1 cellular context compared by ENCODE assay signal in the genomic region with DNA sequence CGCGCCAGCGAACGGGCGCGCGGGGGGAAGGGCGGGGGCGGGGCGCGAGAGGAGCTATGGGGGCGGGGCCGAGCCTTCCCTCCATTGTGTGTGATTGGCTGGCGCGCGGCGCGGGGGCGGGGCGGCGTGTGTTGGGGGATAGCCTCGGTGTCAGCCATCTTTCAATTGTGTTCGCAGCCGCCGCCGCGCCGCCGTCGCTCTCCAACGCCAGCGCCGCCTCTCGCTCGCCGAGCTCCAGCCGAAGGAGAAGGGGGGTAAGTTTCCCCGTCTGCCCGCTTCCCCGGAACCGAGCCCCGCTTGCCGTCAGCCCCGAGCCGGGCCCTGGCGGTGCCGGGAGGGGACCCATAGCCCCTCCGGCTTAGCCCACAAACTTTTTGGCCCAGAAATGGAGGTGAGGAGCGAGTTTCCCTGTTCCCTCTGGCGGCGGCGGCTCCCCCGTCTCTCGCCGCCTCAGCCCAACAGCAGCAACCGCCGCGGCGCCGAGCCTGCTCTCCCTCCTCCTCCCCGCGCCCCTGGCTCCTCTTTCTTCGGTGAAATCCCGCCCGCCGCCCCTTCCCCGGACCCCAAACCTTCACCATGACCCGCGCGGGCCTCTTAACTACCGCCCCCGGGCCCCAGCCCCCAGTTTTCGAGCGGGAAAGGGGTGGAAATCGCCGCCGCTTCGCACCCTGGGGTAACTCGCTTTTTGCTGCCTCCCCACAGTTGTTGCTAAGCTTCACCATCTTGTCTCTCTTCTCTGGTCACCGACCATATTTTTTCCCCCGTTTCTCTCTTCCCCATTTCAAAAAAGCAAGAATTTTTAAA.
A peak's percentile ranks its signal among the peaks of the same experiment; 100 is the strongest.
TF ChIP-seq lines count a peak whose summit lies in the region.

A gene (plus strand): TSS at position 159 of the 804 bp plus-strand sequence. CDS start 1,636 bp downstream, outside the sequence.

TF ChIP-seq in HepG2, 621 proteins besides CTCF, POLR2A, EP300 and RAD21 (continued from another document and continues in another):
- TF ChIP-seq CREM (IDR thresholded peaks at IDR 0.05), result no peak
- TF ChIP-seq CREM (CRISPR knock-in tag; IDR thresholded peaks at IDR 0.05), result no peak
- no peak for TF ChIP-seq SOX6 (IDR thresholded peaks at IDR 0.05)
- TF ChIP-seq SOX6 (CRISPR knock-in tag; IDR thresholded peaks at IDR 0.05), result peak; percentile 59
- no peak for TF ChIP-seq CEBPG (CRISPR knock-in tag; IDR thresholded peaks at IDR 0.05)
- TF ChIP-seq ZNF501 (CRISPR knock-in tag; IDR thresholded peaks at IDR 0.05), result no peak
- TF ChIP-seq, protein P1, sequence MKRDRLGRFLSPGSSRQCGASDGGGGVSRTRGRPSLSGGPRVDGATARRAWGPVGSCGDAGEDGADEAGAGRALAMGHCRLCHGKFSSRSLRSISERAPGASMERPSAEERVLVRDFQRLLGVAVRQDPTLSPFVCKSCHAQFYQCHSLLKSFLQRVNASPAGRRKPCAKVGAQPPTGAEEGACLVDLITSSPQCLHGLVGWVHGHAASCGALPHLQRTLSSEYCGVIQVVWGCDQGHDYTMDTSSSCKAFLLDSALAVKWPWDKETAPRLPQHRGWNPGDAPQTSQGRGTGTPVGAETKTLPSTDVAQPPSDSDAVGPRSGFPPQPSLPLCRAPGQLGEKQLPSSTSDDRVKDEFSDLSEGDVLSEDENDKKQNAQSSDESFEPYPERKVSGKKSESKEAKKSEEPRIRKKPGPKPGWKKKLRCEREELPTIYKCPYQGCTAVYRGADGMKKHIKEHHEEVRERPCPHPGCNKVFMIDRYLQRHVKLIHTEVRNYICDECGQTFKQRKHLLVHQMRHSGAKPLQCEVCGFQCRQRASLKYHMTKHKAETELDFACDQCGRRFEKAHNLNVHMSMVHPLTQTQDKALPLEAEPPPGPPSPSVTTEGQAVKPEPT (CRISPR knock-in tag; IDR thresholded peaks at IDR 0.05; ENCODE audit: low read depth), result no peak
- no peak; the same call in 1 of the 2 replicates for TF ChIP-seq ZNF616 (CRISPR knock-in tag; IDR thresholded peaks at IDR 0.05; ENCODE audit: low read depth)
- TF ChIP-seq FOXO1 (CRISPR knock-in tag; IDR thresholded peaks at IDR 0.05), result peak; percentile 57
- TF ChIP-seq PLRG1 (conservative IDR thresholded peaks at IDR 0.05), result no peak
- TF ChIP-seq, protein P2, sequence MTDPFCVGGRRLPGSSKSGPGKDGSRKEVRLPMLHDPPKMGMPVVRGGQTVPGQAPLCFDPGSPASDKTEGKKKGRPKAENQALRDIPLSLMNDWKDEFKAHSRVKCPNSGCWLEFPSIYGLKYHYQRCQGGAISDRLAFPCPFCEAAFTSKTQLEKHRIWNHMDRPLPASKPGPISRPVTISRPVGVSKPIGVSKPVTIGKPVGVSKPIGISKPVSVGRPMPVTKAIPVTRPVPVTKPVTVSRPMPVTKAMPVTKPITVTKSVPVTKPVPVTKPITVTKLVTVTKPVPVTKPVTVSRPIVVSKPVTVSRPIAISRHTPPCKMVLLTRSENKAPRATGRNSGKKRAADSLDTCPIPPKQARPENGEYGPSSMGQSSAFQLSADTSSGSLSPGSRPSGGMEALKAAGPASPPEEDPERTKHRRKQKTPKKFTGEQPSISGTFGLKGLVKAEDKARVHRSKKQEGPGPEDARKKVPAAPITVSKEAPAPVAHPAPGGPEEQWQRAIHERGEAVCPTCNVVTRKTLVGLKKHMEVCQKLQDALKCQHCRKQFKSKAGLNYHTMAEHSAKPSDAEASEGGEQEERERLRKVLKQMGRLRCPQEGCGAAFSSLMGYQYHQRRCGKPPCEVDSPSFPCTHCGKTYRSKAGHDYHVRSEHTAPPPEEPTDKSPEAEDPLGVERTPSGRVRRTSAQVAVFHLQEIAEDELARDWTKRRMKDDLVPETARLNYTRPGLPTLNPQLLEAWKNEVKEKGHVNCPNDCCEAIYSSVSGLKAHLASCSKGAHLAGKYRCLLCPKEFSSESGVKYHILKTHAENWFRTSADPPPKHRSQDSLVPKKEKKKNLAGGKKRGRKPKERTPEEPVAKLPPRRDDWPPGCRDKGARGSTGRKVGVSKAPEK (CRISPR knock-in tag; IDR thresholded peaks at IDR 0.05; ENCODE audit: borderline replicate concordance), result no peak
- TF ChIP-seq ZNF234 (CRISPR knock-in tag; conservative IDR thresholded peaks at IDR 0.05), result no peak; the same call in 1 of the 2 replicates
- TF ChIP-seq, protein P3, sequence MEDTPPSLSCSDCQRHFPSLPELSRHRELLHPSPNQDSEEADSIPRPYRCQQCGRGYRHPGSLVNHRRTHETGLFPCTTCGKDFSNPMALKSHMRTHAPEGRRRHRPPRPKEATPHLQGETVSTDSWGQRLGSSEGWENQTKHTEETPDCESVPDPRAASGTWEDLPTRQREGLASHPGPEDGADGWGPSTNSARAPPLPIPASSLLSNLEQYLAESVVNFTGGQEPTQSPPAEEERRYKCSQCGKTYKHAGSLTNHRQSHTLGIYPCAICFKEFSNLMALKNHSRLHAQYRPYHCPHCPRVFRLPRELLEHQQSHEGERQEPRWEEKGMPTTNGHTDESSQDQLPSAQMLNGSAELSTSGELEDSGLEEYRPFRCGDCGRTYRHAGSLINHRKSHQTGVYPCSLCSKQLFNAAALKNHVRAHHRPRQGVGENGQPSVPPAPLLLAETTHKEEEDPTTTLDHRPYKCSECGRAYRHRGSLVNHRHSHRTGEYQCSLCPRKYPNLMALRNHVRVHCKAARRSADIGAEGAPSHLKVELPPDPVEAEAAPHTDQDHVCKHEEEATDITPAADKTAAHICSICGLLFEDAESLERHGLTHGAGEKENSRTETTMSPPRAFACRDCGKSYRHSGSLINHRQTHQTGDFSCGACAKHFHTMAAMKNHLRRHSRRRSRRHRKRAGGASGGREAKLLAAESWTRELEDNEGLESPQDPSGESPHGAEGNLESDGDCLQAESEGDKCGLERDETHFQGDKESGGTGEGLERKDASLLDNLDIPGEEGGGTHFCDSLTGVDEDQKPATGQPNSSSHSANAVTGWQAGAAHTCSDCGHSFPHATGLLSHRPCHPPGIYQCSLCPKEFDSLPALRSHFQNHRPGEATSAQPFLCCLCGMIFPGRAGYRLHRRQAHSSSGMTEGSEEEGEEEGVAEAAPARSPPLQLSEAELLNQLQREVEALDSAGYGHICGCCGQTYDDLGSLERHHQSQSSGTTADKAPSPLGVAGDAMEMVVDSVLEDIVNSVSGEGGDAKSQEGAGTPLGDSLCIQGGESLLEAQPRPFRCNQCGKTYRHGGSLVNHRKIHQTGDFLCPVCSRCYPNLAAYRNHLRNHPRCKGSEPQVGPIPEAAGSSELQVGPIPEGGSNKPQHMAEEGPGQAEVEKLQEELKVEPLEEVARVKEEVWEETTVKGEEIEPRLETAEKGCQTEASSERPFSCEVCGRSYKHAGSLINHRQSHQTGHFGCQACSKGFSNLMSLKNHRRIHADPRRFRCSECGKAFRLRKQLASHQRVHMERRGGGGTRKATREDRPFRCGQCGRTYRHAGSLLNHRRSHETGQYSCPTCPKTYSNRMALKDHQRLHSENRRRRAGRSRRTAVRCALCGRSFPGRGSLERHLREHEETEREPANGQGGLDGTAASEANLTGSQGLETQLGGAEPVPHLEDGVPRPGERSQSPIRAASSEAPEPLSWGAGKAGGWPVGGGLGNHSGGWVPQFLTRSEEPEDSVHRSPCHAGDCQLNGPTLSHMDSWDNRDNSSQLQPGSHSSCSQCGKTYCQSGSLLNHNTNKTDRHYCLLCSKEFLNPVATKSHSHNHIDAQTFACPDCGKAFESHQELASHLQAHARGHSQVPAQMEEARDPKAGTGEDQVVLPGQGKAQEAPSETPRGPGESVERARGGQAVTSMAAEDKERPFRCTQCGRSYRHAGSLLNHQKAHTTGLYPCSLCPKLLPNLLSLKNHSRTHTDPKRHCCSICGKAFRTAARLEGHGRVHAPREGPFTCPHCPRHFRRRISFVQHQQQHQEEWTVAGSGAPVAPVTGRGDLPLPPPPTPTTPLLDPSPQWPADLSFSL (CRISPR knock-in tag; IDR thresholded peaks at IDR 0.05), result 0 out of 2 replicates have a peak, but pooled peaks have one; percentile 37
- TF ChIP-seq, protein P4, sequence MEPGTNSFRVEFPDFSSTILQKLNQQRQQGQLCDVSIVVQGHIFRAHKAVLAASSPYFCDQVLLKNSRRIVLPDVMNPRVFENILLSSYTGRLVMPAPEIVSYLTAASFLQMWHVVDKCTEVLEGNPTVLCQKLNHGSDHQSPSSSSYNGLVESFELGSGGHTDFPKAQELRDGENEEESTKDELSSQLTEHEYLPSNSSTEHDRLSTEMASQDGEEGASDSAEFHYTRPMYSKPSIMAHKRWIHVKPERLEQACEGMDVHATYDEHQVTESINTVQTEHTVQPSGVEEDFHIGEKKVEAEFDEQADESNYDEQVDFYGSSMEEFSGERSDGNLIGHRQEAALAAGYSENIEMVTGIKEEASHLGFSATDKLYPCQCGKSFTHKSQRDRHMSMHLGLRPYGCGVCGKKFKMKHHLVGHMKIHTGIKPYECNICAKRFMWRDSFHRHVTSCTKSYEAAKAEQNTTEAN (CRISPR knock-in tag; conservative IDR thresholded peaks at IDR 0.05), result no peak
- no peak for TF ChIP-seq CC2D1A (CRISPR knock-in tag; IDR thresholded peaks at IDR 0.05)
- TF ChIP-seq, protein P5, sequence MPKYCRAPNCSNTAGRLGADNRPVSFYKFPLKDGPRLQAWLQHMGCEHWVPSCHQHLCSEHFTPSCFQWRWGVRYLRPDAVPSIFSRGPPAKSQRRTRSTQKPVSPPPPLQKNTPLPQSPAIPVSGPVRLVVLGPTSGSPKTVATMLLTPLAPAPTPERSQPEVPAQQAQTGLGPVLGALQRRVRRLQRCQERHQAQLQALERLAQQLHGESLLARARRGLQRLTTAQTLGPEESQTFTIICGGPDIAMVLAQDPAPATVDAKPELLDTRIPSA (CRISPR knock-in tag; IDR thresholded peaks at IDR 0.05; ENCODE audit: borderline replicate concordance), result 0 out of 2 replicates have a peak, but pooled peaks have one; percentile 48
- TF ChIP-seq CHD2 (IDR thresholded peaks at IDR 0.05; ENCODE audit: low read depth, low read length), result no peak
- no peak for TF ChIP-seq CREB1 (IDR thresholded peaks at IDR 0.05)
- no peak for TF ChIP-seq CREB1 (CRISPR knock-in tag; IDR thresholded peaks at IDR 0.05)
- TF ChIP-seq, protein P6, sequence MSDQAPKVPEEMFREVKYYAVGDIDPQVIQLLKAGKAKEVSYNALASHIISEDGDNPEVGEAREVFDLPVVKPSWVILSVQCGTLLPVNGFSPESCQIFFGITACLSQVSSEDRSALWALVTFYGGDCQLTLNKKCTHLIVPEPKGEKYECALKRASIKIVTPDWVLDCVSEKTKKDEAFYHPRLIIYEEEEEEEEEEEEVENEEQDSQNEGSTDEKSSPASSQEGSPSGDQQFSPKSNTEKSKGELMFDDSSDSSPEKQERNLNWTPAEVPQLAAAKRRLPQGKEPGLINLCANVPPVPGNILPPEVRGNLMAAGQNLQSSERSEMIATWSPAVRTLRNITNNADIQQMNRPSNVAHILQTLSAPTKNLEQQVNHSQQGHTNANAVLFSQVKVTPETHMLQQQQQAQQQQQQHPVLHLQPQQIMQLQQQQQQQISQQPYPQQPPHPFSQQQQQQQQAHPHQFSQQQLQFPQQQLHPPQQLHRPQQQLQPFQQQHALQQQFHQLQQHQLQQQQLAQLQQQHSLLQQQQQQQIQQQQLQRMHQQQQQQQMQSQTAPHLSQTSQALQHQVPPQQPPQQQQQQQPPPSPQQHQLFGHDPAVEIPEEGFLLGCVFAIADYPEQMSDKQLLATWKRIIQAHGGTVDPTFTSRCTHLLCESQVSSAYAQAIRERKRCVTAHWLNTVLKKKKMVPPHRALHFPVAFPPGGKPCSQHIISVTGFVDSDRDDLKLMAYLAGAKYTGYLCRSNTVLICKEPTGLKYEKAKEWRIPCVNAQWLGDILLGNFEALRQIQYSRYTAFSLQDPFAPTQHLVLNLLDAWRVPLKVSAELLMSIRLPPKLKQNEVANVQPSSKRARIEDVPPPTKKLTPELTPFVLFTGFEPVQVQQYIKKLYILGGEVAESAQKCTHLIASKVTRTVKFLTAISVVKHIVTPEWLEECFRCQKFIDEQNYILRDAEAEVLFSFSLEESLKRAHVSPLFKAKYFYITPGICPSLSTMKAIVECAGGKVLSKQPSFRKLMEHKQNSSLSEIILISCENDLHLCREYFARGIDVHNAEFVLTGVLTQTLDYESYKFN (CRISPR knock-in tag; conservative IDR thresholded peaks at IDR 0.05), result no peak
- TF ChIP-seq HMGA1 (CRISPR knock-in tag; conservative IDR thresholded peaks at IDR 0.05), result no peak
- TF ChIP-seq, protein P7, sequence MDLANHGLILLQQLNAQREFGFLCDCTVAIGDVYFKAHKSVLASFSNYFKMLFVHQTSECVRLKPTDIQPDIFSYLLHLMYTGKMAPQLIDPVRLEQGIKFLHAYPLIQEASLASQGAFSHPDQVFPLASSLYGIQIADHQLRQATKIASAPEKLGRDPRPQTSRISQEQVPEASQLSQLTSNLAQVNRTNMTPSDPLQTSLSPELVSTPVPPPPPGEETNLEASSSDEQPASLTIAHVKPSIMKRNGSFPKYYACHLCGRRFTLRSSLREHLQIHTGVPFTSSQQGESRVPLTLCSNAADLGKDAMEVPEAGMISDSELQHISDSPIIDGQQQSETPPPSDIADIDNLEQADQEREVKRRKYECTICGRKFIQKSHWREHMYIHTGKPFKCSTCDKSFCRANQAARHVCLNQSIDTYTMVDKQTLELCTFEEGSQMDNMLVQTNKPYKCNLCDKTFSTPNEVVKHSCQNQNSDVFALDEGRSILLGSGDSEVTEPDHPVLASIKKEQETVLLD (CRISPR knock-in tag; IDR thresholded peaks at IDR 0.05; ENCODE audit: low read depth), result peak; percentile 68
- TF ChIP-seq AGO2 (optimal IDR thresholded peaks at IDR 0.05; ENCODE audit: low read depth, low read length), result peak; percentile 72
- TF ChIP-seq, protein P8, sequence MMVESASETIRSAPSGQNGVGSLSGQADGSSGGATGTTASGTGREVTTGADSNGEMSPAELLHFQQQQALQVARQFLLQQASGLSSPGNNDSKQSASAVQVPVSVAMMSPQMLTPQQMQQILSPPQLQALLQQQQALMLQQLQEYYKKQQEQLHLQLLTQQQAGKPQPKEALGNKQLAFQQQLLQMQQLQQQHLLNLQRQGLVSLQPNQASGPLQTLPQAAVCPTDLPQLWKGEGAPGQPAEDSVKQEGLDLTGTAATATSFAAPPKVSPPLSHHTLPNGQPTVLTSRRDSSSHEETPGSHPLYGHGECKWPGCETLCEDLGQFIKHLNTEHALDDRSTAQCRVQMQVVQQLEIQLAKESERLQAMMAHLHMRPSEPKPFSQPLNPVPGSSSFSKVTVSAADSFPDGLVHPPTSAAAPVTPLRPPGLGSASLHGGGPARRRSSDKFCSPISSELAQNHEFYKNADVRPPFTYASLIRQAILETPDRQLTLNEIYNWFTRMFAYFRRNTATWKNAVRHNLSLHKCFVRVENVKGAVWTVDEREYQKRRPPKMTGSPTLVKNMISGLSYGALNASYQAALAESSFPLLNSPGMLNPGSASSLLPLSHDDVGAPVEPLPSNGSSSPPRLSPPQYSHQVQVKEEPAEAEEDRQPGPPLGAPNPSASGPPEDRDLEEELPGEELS (CRISPR knock-in tag; IDR thresholded peaks at IDR 0.05), result no peak
- TF ChIP-seq ARNT2 (CRISPR knock-in tag; IDR thresholded peaks at IDR 0.05; ENCODE audit: low read depth), result peak; percentile 70; the same call in 1 of the 2 replicates
- TF ChIP-seq ZFP62 (CRISPR knock-in tag; IDR thresholded peaks at IDR 0.05), result no peak
- no peak for TF ChIP-seq MTF1 (CRISPR knock-in tag; IDR thresholded peaks at IDR 0.05)
- peak; percentile 46; the same call in 1 of the 2 replicates for TF ChIP-seq ZNF614 (CRISPR knock-in tag; IDR thresholded peaks at IDR 0.05; ENCODE audit: borderline replicate concordance)
- TF ChIP-seq ASH2L (IDR thresholded peaks at IDR 0.05; ENCODE audit: insufficient read length, low read depth, low read length), result peak; percentile 32
- TF ChIP-seq, protein P9, sequence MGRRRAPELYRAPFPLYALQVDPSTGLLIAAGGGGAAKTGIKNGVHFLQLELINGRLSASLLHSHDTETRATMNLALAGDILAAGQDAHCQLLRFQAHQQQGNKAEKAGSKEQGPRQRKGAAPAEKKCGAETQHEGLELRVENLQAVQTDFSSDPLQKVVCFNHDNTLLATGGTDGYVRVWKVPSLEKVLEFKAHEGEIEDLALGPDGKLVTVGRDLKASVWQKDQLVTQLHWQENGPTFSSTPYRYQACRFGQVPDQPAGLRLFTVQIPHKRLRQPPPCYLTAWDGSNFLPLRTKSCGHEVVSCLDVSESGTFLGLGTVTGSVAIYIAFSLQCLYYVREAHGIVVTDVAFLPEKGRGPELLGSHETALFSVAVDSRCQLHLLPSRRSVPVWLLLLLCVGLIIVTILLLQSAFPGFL (CRISPR knock-in tag; IDR thresholded peaks at IDR 0.05), result no peak
- TF ChIP-seq NR2C2 (CRISPR knock-in tag; IDR thresholded peaks at IDR 0.05; ENCODE audit: borderline replicate concordance), result no peak
- TF ChIP-seq FOXM1 (CRISPR knock-in tag; IDR thresholded peaks at IDR 0.05), result no peak
